ENCODE assay signal across 9 cellular contexts in the genomic region with DNA sequence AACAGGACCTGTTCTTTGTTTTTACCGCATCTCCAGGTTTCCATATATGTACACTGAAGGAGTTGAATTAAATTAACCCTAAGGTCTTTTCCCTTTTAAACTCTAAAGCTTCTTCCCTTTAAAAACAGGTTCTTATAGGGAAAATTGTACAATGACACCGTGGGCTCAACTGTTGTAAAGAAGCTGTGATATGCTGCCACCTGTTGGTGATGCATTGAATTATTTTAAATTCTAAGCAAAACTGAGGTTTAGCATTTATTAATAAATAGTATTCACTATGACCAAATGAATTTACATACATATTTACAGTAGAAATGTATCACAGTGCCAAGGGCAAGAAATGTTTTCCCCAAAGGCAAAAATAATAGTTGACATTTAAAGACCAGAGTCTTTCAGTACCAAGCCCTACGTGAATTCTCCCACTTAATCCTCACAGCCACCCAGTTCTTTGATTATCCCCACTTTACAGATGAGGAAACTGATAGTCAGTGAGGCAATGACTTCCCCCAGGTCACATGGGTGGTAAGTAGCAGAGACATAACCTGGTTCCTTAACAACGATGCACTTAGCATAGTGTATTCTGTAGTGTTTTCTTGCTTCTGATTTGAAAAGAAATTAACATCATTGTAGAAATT. TPM values are rescaled to one million over a fixed set of nuclear protein-coding genes. Genes with fewer than 3 reads are reported as not detected.
DNase-seq lines count a peak whose midpoint lies in the region; ATAC-seq and TF ChIP-seq lines count a peak whose summit lies in the region.
"Had no signal": no experiment of that assay in that cellular context is flagged by ENCODE, and none has a peak within 500 bp of the region (broad histone marks: within the 10 kb centered on the region; RNA-seq: fewer than 3 reads in every experiment).

No MANE protein-coding gene starts in this region.

- no peaks in the 10 kb centered on the region for H3K36me3 ChIP-seq in fibroblast of lung (ENCODE audit: control insufficient read depth, insufficient read depth, low read length)
- H3K36me3 ChIP-seq in osteoblast (ENCODE audit: insufficient read depth, low read length), result no peaks in the 10 kb centered on the region
- H3K36me3 ChIP-seq: BLaER1 had no signal

- peak; percentile 57 to 62 for TF ChIP-seq CTCF in fibroblast of lung (conservative IDR thresholded peaks at IDR 0.05 in 1 of 2, IDR thresholded peaks at IDR 0.05 in 1 of 2; ENCODE audit: low read depth in 1 of 2, low read length in 2 of 2)
- TF ChIP-seq CTCF in osteoblast (IDR thresholded peaks at IDR 0.05; ENCODE audit: extremely low read depth, low read depth, low read length), result peak; percentile 75

- H3K27me3 ChIP-seq in fibroblast of lung (ENCODE audit: control insufficient read depth, insufficient read depth, low read length) (no peaks in the 10 kb centered on the region), osteoblast (ENCODE audit: insufficient read depth, low read length) (peaks cover 5% of the 10 kb centered on the region)
- H3K27me3 ChIP-seq: BLaER1 had no signal

- H4K20me1 ChIP-seq in fibroblast of lung (ENCODE audit: control insufficient read depth, extremely low read depth, insufficient read depth, low read length) (no peaks in the 10 kb centered on the region), osteoblast (ENCODE audit: insufficient read depth, low read length) (no peaks in the 10 kb centered on the region)
- H4K20me1 ChIP-seq: BLaER1 had no signal

- no peak overlapping the region for H3K9ac ChIP-seq in fibroblast of lung (ENCODE audit: insufficient read depth, low read length)
- H3K9ac ChIP-seq: BLaER1 had no signal

- peak; percentile 86 for ATAC-seq in SK-N-SH treated with all-trans-retinoic acid at 6 μM for 48 hours
- ATAC-seq in HG03139 (IDR thresholded peaks at IDR 0.05; ENCODE audit: unreplicated experiment), result no peak

- H3K9me3 ChIP-seq in fibroblast of lung (ENCODE audit: control insufficient read depth, insufficient read depth, low read depth, low read length), result no peaks in the 10 kb centered on the region
- H3K9me3 ChIP-seq in osteoblast (ENCODE audit: low read depth, low read length), result no peaks in the 10 kb centered on the region

- H3K4me3 ChIP-seq in fibroblast of lung (replicated peaks in 1 of 4; ENCODE audit: control extremely low read depth in 1 of 4, insufficient read depth in 1 of 4, low read depth in 3 of 4, low read length in 4 of 4), result no peak overlapping the region
- H3K4me3 ChIP-seq in osteoblast (ENCODE audit: insufficient read depth, low read length), result no peak overlapping the region
- H3K4me3 ChIP-seq: BLaER1 had no signal

- no peaks in the 10 kb centered on the region for H3K4me1 ChIP-seq in fibroblast of lung (ENCODE audit: control insufficient read depth, extremely low read depth, insufficient read depth, low read length)
- H3K4me1 ChIP-seq in osteoblast (ENCODE audit: insufficient read depth, low read length), result no peaks in the 10 kb centered on the region

- H3K4me2 ChIP-seq in fibroblast of lung (ENCODE audit: extremely low read depth, insufficient read depth, low read length) (no peak overlapping the region), osteoblast (ENCODE audit: insufficient read depth, low read length) (no peak overlapping the region)
- H3K4me2 ChIP-seq: BLaER1 had no signal

- H2AFZ ChIP-seq in fibroblast of lung (ENCODE audit: low read length), result no peak overlapping the region
- no peak overlapping the region for H2AFZ ChIP-seq in osteoblast (ENCODE audit: low read length)

- H3K27ac ChIP-seq in fibroblast of lung (ENCODE audit: insufficient read depth, low read length) (no peak overlapping the region), osteoblast (ENCODE audit: low read depth, low read length) (no peak overlapping the region)
- H3K27ac ChIP-seq: BLaER1 had no signal

- DNase-seq in DMS79 treated with DMSO at 0.1 percent for 48 hours (lab: John Stamatoyannopoulos, UW) (peak; percentile 34), DMS79 (lab: John Stamatoyannopoulos, UW) (no peak), LHCN-M2 (ENCODE audit: low read depth) (peak; percentile 49), fibroblast of lung (ENCODE audit: low read depth in 2 of 2) (peak; percentile 31 to 77), osteoblast (ENCODE audit: insufficient read length, low spot score, missing footprints) (no peak)
- DNase-seq in stimulated activated naive CD4-positive, alpha-beta T cell treated with Interleukin-2 at 50 U/mL for 16 hours (lab: John Stamatoyannopoulos, UW), result no peak

- H3K79me2 ChIP-seq in fibroblast of lung (ENCODE audit: control insufficient read depth, insufficient read depth, low read length) (no peaks in the 10 kb centered on the region), osteoblast (ENCODE audit: insufficient read depth, low read length) (no peaks in the 10 kb centered on the region)

TF ChIP-seq in SK-N-SH treated with all-trans-retinoic acid at 6 μM for 48 hours, 23 proteins besides CTCF, POLR2A, EP300 and RAD21:
- TF ChIP-seq BACH2 (CRISPR knock-in tag; IDR thresholded peaks at IDR 0.05; ENCODE audit: borderline replicate concordance) (no peak), ZFP3 (CRISPR knock-in tag; IDR thresholded peaks at IDR 0.05) (no peak), ZNF70 (CRISPR knock-in tag; IDR thresholded peaks at IDR 0.05) (no peak), GLIS3 (CRISPR knock-in tag; IDR thresholded peaks at IDR 0.05) (no peak), RARB (CRISPR knock-in tag; IDR thresholded peaks at IDR 0.05) (no peak), SNAI2 (CRISPR knock-in tag; IDR thresholded peaks at IDR 0.05) (no peak), TOX (CRISPR knock-in tag; IDR thresholded peaks at IDR 0.05; ENCODE audit: borderline replicate concordance) (no peak), OSR1 (CRISPR knock-in tag; IDR thresholded peaks at IDR 0.05) (no peak), CSRNP3 (CRISPR knock-in tag; IDR thresholded peaks at IDR 0.05) (no peak), ZNF565 (CRISPR knock-in tag; conservative IDR thresholded peaks at IDR 0.05; ENCODE audit: low read depth) (no peak), ISL1 (CRISPR knock-in tag; IDR thresholded peaks at IDR 0.05) (no peak), PPARA (CRISPR knock-in tag; IDR thresholded peaks at IDR 0.05; ENCODE audit: borderline replicate concordance) (no peak), ZC3H10 (CRISPR knock-in tag; IDR thresholded peaks at IDR 0.05) (no peak), ARNTL (CRISPR knock-in tag; IDR thresholded peaks at IDR 0.05; ENCODE audit: borderline replicate concordance, low read depth) (no peak), CSDC2 (CRISPR knock-in tag; IDR thresholded peaks at IDR 0.05) (no peak)
- TF ChIP-seq, protein P1, sequence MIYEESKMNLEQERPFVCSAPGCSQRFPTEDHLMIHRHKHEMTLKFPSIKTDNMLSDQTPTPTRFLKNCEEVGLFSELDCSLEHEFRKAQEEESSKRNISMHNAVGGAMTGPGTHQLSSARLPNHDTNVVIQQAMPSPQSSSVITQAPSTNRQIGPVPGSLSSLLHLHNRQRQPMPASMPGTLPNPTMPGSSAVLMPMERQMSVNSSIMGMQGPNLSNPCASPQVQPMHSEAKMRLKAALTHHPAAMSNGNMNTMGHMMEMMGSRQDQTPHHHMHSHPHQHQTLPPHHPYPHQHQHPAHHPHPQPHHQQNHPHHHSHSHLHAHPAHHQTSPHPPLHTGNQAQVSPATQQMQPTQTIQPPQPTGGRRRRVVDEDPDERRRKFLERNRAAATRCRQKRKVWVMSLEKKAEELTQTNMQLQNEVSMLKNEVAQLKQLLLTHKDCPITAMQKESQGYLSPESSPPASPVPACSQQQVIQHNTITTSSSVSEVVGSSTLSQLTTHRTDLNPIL (CRISPR knock-in tag; IDR thresholded peaks at IDR 0.05; ENCODE audit: low read depth), result no peak
- TF ChIP-seq, protein P2, sequence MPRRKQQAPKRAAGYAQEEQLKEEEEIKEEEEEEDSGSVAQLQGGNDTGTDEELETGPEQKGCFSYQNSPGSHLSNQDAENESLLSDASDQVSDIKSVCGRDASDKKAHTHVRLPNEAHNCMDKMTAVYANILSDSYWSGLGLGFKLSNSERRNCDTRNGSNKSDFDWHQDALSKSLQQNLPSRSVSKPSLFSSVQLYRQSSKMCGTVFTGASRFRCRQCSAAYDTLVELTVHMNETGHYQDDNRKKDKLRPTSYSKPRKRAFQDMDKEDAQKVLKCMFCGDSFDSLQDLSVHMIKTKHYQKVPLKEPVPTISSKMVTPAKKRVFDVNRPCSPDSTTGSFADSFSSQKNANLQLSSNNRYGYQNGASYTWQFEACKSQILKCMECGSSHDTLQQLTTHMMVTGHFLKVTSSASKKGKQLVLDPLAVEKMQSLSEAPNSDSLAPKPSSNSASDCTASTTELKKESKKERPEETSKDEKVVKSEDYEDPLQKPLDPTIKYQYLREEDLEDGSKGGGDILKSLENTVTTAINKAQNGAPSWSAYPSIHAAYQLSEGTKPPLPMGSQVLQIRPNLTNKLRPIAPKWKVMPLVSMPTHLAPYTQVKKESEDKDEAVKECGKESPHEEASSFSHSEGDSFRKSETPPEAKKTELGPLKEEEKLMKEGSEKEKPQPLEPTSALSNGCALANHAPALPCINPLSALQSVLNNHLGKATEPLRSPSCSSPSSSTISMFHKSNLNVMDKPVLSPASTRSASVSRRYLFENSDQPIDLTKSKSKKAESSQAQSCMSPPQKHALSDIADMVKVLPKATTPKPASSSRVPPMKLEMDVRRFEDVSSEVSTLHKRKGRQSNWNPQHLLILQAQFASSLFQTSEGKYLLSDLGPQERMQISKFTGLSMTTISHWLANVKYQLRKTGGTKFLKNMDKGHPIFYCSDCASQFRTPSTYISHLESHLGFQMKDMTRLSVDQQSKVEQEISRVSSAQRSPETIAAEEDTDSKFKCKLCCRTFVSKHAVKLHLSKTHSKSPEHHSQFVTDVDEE (CRISPR knock-in tag; IDR thresholded peaks at IDR 0.05), result no peak

RNA-seq across cellular contexts. Expression of gene TMEM263, which starts 35.7 kb away (rescaled TPM):
- total RNA-seq in LHCN-M2 (2014; rRNA removed), result 70.2 and 83.0 TPM in 2 replicates
- polyA plus RNA-seq in LHCN-M2 (2012), result 31.4 TPM
- total RNA-seq in fibroblast of lung, result 81.7 and 97.9 TPM in 2 replicates
- polyA plus RNA-seq in fibroblast of lung, result 71.5 and 116 TPM in 2 replicates
- 65.0 and 102 TPM in 2 replicates for polyA plus RNA-seq in fibroblast of lung (2012)
- 24.8 and 43.6 TPM in 2 replicates for polyA minus RNA-seq in fibroblast of lung (ENCODE audit: low replicate concordance)
- 125 and 130 TPM in 2 replicates for total RNA-seq in osteoblast

Comparison
In these comparisons a context has a peak if more than half of its experiments do, and no peak if none do; other contexts are left out.
1. DNase-seq: peak in DMS79 treated with DMSO at 0.1 percent for 48 hours (single experiment), LHCN-M2 (single experiment) and fibroblast of lung (2 of 2); none in DMS79 (single experiment), osteoblast (single experiment) and stimulated activated naive CD4-positive, alpha-beta T cell treated with Interleukin-2 at 50 U/mL for 16 hours (single experiment).